Comparison of ENCODE assay signal across 1 cellular context in genomic region chr20:56631990-56632327, GRCh38.
TF ChIP-seq lines count a peak whose summit lies in the region.

No MANE protein-coding gene starts in this region.

TF ChIP-seq in HepG2, 621 proteins besides CTCF, POLR2A, EP300 and RAD21 (continued from another document):
- TF ChIP-seq HNRNPLL (IDR thresholded peaks at IDR 0.05; ENCODE audit: low read depth, low read length, poor library complexity, severe bottlenecking), result no peak
- TF ChIP-seq ZNF564 (CRISPR knock-in tag; IDR thresholded peaks at IDR 0.05), result no peak
- no peak for TF ChIP-seq ZNF607 (CRISPR knock-in tag; IDR thresholded peaks at IDR 0.05; ENCODE audit: borderline replicate concordance)
- TF ChIP-seq STAG1 (CRISPR knock-in tag; IDR thresholded peaks at IDR 0.05), result no peak
- TF ChIP-seq NR3C1 (CRISPR knock-in tag; IDR thresholded peaks at IDR 0.05), result no peak
- no peak for TF ChIP-seq XBP1 (CRISPR knock-in tag; IDR thresholded peaks at IDR 0.05)
- TF ChIP-seq ZNF83 (CRISPR knock-in tag; IDR thresholded peaks at IDR 0.05; ENCODE audit: borderline replicate concordance), result no peak
TF ChIP-seq in HepG2: peak in this region for 0.
